ENCODE assay signal across 38 cellular contexts in the genomic region with DNA sequence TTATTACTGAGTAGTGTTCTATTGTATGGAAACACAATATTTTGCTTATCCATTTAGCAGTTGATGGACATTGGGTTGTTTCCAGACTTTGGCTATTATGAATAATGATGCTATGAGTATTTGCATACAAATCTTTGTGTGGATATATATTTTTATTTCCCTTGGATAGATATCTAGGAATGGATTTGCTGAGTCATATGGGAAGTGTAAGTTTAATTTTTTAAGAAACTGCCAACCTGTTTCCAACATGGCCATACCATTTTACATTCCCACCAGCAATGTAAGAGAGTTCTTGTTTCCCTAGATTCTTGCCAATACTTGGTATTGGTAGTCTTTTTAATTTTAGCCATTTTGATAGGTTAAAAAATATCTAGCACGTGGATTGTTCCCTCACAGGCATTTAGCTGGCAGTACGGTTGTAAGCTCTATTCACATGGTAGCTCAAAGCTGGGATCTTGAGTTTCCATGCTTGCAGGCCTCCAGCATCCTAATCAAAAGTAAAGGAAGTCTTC.
"Had no signal": no experiment of that assay in that cellular context is flagged by ENCODE, and none has a peak within 500 bp of the region (broad histone marks: within the 10 kb centered on the region; RNA-seq: fewer than 3 reads in every experiment).

No MANE protein-coding gene starts in this region.

- H3K4me1 Mint-ChIP-seq: activated naive CD4-positive, alpha-beta T cell treated with anti-CD3 and anti-CD28 coated beads, Interleukin-2, amount 10 ng/mL, durations not matched to agents 7 days and 5 days; activated naive CD4-positive, alpha-beta T cell treated with anti-CD3 and anti-CD28 coated beads, Interleukin-2, amount 50 U/mL, for 24 hours; activated naive CD8-positive, alpha-beta T cell treated with anti-CD3 and anti-CD28 coated beads, Interleukin-2, amount 10 ng/mL, durations not matched to agents 7 days and 5 days; activated T-helper 17 cell treated with anti-CD3 and anti-CD28 coated beads, Interleukin-2, amount 50 U/mL, for 72 hours; brain; central memory CD8-positive, alpha-beta T cell had no signal

- H3K27me3 Mint-ChIP-seq: activated naive CD4-positive, alpha-beta T cell treated with anti-CD3 and anti-CD28 coated beads, Interleukin-2, amount 10 ng/mL, durations not matched to agents 7 days and 5 days; activated naive CD4-positive, alpha-beta T cell treated with anti-CD3 and anti-CD28 coated beads, Interleukin-2, amount 50 U/mL, for 24 hours; activated naive CD8-positive, alpha-beta T cell; activated naive CD8-positive, alpha-beta T cell treated with anti-CD3 and anti-CD28 coated beads for 36 hours; activated naive CD8-positive, alpha-beta T cell treated with anti-CD3 and anti-CD28 coated beads, Interleukin-2, amount 10 ng/mL, durations not matched to agents 7 days and 5 days; activated naive CD8-positive, alpha-beta T cell treated with anti-CD3 and anti-CD28 coated beads, Interleukin-2, amount 50 U/mL, for 24 hours; activated T-helper 17 cell treated with anti-CD3 and anti-CD28 coated beads, Interleukin-2, amount 50 U/mL, for 72 hours; central memory CD8-positive, alpha-beta T cell had no signal

- H3K36me3 ChIP-seq: adrenal gland, ascending aorta, brain microvascular endothelial cell, breast epithelium, cardiac muscle cell, colonic mucosa had no signal

- ATAC-seq: activated naive CD4-positive, alpha-beta T cell treated with anti-CD3 and anti-CD28 coated beads, Interleukin-2, amount 50 U/mL, for 72 hours; activated naive CD8-positive, alpha-beta T cell treated with anti-CD3 and anti-CD28 coated beads, Interleukin-2, amount 50 U/mL, for 24 hours; activated T-cell treated with anti-CD3 and anti-CD28 coated beads, Interleukin-2, amount 50 U/mL, for 72 hours; activated T-helper 17 cell treated with anti-CD3 and anti-CD28 coated beads, Interleukin-2, amount 50 U/mL, for 72 hours; body of pancreas had no signal

- H3K27ac Mint-ChIP-seq: activated naive CD4-positive, alpha-beta T cell treated with anti-CD3 and anti-CD28 coated beads for 36 hours; activated naive CD4-positive, alpha-beta T cell treated with anti-CD3 and anti-CD28 coated beads, Interleukin-2, amount 10 ng/mL, durations not matched to agents 7 days and 5 days; activated naive CD4-positive, alpha-beta T cell treated with anti-CD3 and anti-CD28 coated beads, Interleukin-2, amount 50 U/mL, for 24 hours; activated naive CD4-positive, alpha-beta T cell treated with anti-CD3 and anti-CD28 coated beads, Interleukin-2, amount 50 U/mL, for 72 hours; activated naive CD8-positive, alpha-beta T cell; activated naive CD8-positive, alpha-beta T cell treated with anti-CD3 and anti-CD28 coated beads for 36 hours; activated naive CD8-positive, alpha-beta T cell treated with anti-CD3 and anti-CD28 coated beads, Interleukin-2, amount 10 ng/mL, durations not matched to agents 7 days and 5 days; activated naive CD8-positive, alpha-beta T cell treated with anti-CD3 and anti-CD28 coated beads, Interleukin-2, amount 50 U/mL, for 24 hours; activated T-cell treated with anti-CD3 and anti-CD28 coated beads, Interleukin-2, amount 50 U/mL, for 72 hours; activated T-helper 1 cell treated with anti-CD3 and anti-CD28 coated beads, Interleukin-12 subunit alpha, Interleukin-12 subunit beta, Interleukin-2, Interleukin-4 antibody, amounts not matched to agents 30 ng/mL and 10 ng/mL and 1 ng/mL, durations not matched to agents 14 hours and 24 hours and 36 hours; activated T-helper 17 cell treated with anti-CD3 and anti-CD28 coated beads, Interleukin-2, amount 50 U/mL, for 72 hours; activated T-helper 2 cell treated with anti-CD3 and anti-CD28 coated beads, Interferon-gamma antibody, Interleukin-2, Interleukin-4, amounts not matched to agents 10 μg/mL and 5 μg/mL and 100 μg/mL, durations not matched to agents 14 hours and 24 hours and 36 hours; brain had no signal

- H3K9me3 ChIP-seq: adrenal gland, ascending aorta, body of pancreas, breast epithelium, colonic mucosa had no signal

- H3K4me1 ChIP-seq: adrenal gland, ascending aorta, body of pancreas, breast epithelium, colonic mucosa had no signal

- H3K9me3 Mint-ChIP-seq: activated naive CD4-positive, alpha-beta T cell treated with anti-CD3 and anti-CD28 coated beads, Interleukin-2, amount 50 U/mL, for 24 hours; activated naive CD4-positive, alpha-beta T cell treated with anti-CD3 and anti-CD28 coated beads, Interleukin-2, amount 50 U/mL, for 72 hours; activated naive CD8-positive, alpha-beta T cell treated with anti-CD3 and anti-CD28 coated beads for 36 hours; activated naive CD8-positive, alpha-beta T cell treated with anti-CD3 and anti-CD28 coated beads, Interleukin-2, amount 50 U/mL, for 24 hours; activated T-helper 17 cell treated with anti-CD3 and anti-CD28 coated beads, Interleukin-2, amount 50 U/mL, for 72 hours; central memory CD8-positive, alpha-beta T cell had no signal

- H3K4me3 ChIP-seq: adrenal gland, ascending aorta, body of pancreas, breast epithelium, cardiac muscle cell, colonic mucosa had no signal

- H3K4me3 Mint-ChIP-seq: activated naive CD4-positive, alpha-beta T cell treated with anti-CD3 and anti-CD28 coated beads for 36 hours; activated naive CD4-positive, alpha-beta T cell treated with anti-CD3 and anti-CD28 coated beads, Interleukin-2, amount 10 ng/mL, durations not matched to agents 7 days and 5 days; activated naive CD4-positive, alpha-beta T cell treated with anti-CD3 and anti-CD28 coated beads, Interleukin-2, amount 50 U/mL, for 24 hours; activated naive CD8-positive, alpha-beta T cell; activated naive CD8-positive, alpha-beta T cell treated with anti-CD3 and anti-CD28 coated beads for 36 hours; activated naive CD8-positive, alpha-beta T cell treated with anti-CD3 and anti-CD28 coated beads, Interleukin-2, amount 10 ng/mL, durations not matched to agents 7 days and 5 days; activated naive CD8-positive, alpha-beta T cell treated with anti-CD3 and anti-CD28 coated beads, Interleukin-2, amount 50 U/mL, for 24 hours; activated T-cell treated with anti-CD3 and anti-CD28 coated beads, Interleukin-2, amount 50 U/mL, for 72 hours; activated T-helper 1 cell treated with anti-CD3 and anti-CD28 coated beads, Interleukin-12 subunit alpha, Interleukin-12 subunit beta, Interleukin-2, Interleukin-4 antibody, amounts not matched to agents 30 ng/mL and 10 ng/mL and 1 ng/mL, durations not matched to agents 14 hours and 24 hours and 36 hours; activated T-helper 17 cell treated with anti-CD3 and anti-CD28 coated beads, Interleukin-2, amount 50 U/mL, for 72 hours; brain; central memory CD8-positive, alpha-beta T cell had no signal

- H3K36me3 Mint-ChIP-seq: activated naive CD4-positive, alpha-beta T cell treated with anti-CD3 and anti-CD28 coated beads, Interleukin-2, amount 50 U/mL, for 72 hours; activated naive CD8-positive, alpha-beta T cell; activated naive CD8-positive, alpha-beta T cell treated with anti-CD3 and anti-CD28 coated beads, Interleukin-2, amount 10 ng/mL, durations not matched to agents 7 days and 5 days; brain had no signal

- H3K27me3 ChIP-seq: adrenal gland, ascending aorta, body of pancreas, brain microvascular endothelial cell, breast epithelium, cardiac muscle cell, colonic mucosa had no signal

- H3K27ac ChIP-seq: adrenal gland, ascending aorta, body of pancreas, brain microvascular endothelial cell, breast epithelium, cardiac muscle cell, colonic mucosa had no signal

- FAIRE-seq: astrocyte, bronchial epithelial cell had no signal

- DNase-seq: activated effector memory CD4-positive, alpha-beta T cell treated with anti-CD3 and anti-CD28 coated beads, Interleukin-2, amount 50 U/mL, for 16 hours; activated effector memory CD4-positive, alpha-beta T cell treated with Interleukin-2 at 50 U/mL for 16 hours; activated gamma-delta T cell; activated gamma-delta T cell treated with Interleukin-2 at 50 U/mL for 16 hours; activated naive CD4-positive, alpha-beta T cell; activated naive CD4-positive, alpha-beta T cell treated with anti-CD3 and anti-CD28 coated beads for 36 hours; activated naive CD4-positive, alpha-beta T cell treated with anti-CD3 and anti-CD28 coated beads, Interleukin-2, amount 10 ng/mL, durations not matched to agents 7 days and 5 days; activated naive CD4-positive, alpha-beta T cell treated with anti-CD3 and anti-CD28 coated beads, Interleukin-2, amount 50 U/mL, for 16 hours; activated naive CD4-positive, alpha-beta T cell treated with Interleukin-2 at 50 U/mL for 16 hours; activated naive CD8-positive, alpha-beta T cell treated with anti-CD3 and anti-CD28 coated beads for 36 hours; activated naive CD8-positive, alpha-beta T cell treated with anti-CD3 and anti-CD28 coated beads, Interleukin-2, amount 10 ng/mL, durations not matched to agents 7 days and 5 days; activated naive CD8-positive, alpha-beta T cell treated with anti-CD3 and anti-CD28 coated beads, Interleukin-2, amount 50 U/mL, for 24 hours; activated T-cell treated with anti-CD3 and anti-CD28 coated beads, Interleukin-2, amount 50 U/mL, for 48 hours; activated T-cell treated with anti-CD3 and anti-CD28 coated beads, Interleukin-2, amount 50 U/mL, for 72 hours; adrenal gland; amniotic stem cell; amygdala; anterior cingulate cortex; aorta; body of pancreas; brain microvascular endothelial cell; caudate nucleus; central memory CD4-positive, alpha-beta T cell; cerebellar nuclear complex; colonic mucosa had no signal
